ENCODE assay signal across 29 cellular contexts in the genomic region with DNA sequence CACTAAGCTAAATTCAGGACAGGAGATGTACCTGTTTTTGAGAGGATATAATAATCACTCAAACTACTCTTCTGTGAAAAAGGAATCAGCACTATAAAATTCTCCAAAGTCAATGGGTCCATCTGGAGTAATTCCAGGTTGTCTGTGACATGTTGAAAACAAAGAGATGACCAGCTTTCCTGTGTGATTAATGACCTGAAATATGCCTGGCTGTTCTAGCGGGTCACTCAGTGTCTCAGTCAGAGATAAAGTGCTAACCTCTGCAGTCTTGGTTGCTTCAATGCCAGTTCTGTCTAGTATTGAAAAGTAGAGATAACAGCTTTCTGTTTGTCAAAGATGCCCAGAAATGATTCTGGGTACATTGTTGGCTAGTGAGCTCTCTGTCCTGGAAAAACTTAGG.
"Had no signal": no experiment of that assay in that cellular context is flagged by ENCODE, and none has a peak within 500 bp of the region (broad histone marks: within the 10 kb centered on the region; RNA-seq: fewer than 3 reads in every experiment).

No MANE protein-coding gene starts in this region.

- H3K27ac ChIP-seq: heart right ventricle, ovary, sigmoid colon, stomach, suprapubic skin, tibial artery had no signal

- H3K9me3 ChIP-seq: heart right ventricle, ovary, sigmoid colon, stomach, suprapubic skin, tibial artery had no signal

- H3K4me3 ChIP-seq: heart right ventricle, ovary, sigmoid colon, stomach, suprapubic skin, tibial artery had no signal

- H3K36me3 ChIP-seq: heart right ventricle, ovary, sigmoid colon, stomach, suprapubic skin, tibial artery had no signal

- H3K27ac Mint-ChIP-seq: activated CD4-positive, alpha-beta memory T cell treated with anti-CD3 and anti-CD28 coated beads, Interleukin-2, amount 10 ng/mL, durations not matched to agents 7 days and 5 days; activated CD4-positive, alpha-beta T cell treated with anti-CD3 and anti-CD28 coated beads, Interleukin-2, amount 10 ng/mL, durations not matched to agents 7 days and 5 days; activated T-cell treated with anti-CD3 and anti-CD28 coated beads, Interleukin-2, amount 50 U/mL, for 24 hours; brain; effector memory CD8-positive, alpha-beta T cell; naive thymus-derived CD4-positive, alpha-beta T cell; progenitor cell of endocrine pancreas; stimulated activated naive B cell treated with anti-CD40 and anti-IgM and Interleukin-4, amounts not matched to agents 10 μg/mL and 1 μg/mL and 100 μg/mL, for 72 hours; T-cell; WTC11 had no signal

- H3K27me3 Mint-ChIP-seq: activated CD4-positive, alpha-beta memory T cell treated with anti-CD3 and anti-CD28 coated beads, Interleukin-2, amount 10 ng/mL, durations not matched to agents 7 days and 5 days; activated CD4-positive, alpha-beta T cell treated with anti-CD3 and anti-CD28 coated beads, Interleukin-2, amount 10 ng/mL, durations not matched to agents 7 days and 5 days; activated T-cell treated with anti-CD3 and anti-CD28 coated beads, Interleukin-2, amount 50 U/mL, for 24 hours; brain; effector memory CD8-positive, alpha-beta T cell; progenitor cell of endocrine pancreas; stimulated activated naive B cell treated with anti-CD40 and anti-IgM and Interleukin-4, amounts not matched to agents 10 μg/mL and 1 μg/mL and 100 μg/mL, for 72 hours; T-cell had no signal

- H3K4me1 Mint-ChIP-seq: activated CD4-positive, alpha-beta memory T cell treated with anti-CD3 and anti-CD28 coated beads, Interleukin-2, amount 10 ng/mL, durations not matched to agents 7 days and 5 days; activated CD4-positive, alpha-beta T cell treated with anti-CD3 and anti-CD28 coated beads, Interleukin-2, amount 10 ng/mL, durations not matched to agents 7 days and 5 days; naive thymus-derived CD4-positive, alpha-beta T cell; stimulated activated naive B cell treated with anti-CD40 and anti-IgM and Interleukin-4, amounts not matched to agents 10 μg/mL and 1 μg/mL and 100 μg/mL, for 72 hours; T-cell had no signal

- H3K9me3 Mint-ChIP-seq: activated CD4-positive, alpha-beta memory T cell treated with anti-CD3 and anti-CD28 coated beads, Interleukin-2, amount 10 ng/mL, durations not matched to agents 7 days and 5 days; activated CD4-positive, alpha-beta T cell treated with anti-CD3 and anti-CD28 coated beads, Interleukin-2, amount 10 ng/mL, durations not matched to agents 7 days and 5 days; brain; mesothelial cell of epicardium; stimulated activated naive B cell treated with anti-CD40 and anti-IgM and Interleukin-4, amounts not matched to agents 10 μg/mL and 1 μg/mL and 100 μg/mL, for 72 hours; WTC11 had no signal

- H3K4me3 Mint-ChIP-seq: activated CD4-positive, alpha-beta memory T cell treated with anti-CD3 and anti-CD28 coated beads, Interleukin-2, amount 10 ng/mL, durations not matched to agents 7 days and 5 days; activated CD4-positive, alpha-beta T cell treated with anti-CD3 and anti-CD28 coated beads, Interleukin-2, amount 10 ng/mL, durations not matched to agents 7 days and 5 days; activated T-cell treated with anti-CD3 and anti-CD28 coated beads, Interleukin-2, amount 50 U/mL, for 24 hours; brain; effector memory CD8-positive, alpha-beta T cell; mesothelial cell of epicardium; naive thymus-derived CD4-positive, alpha-beta T cell; stimulated activated naive B cell treated with anti-CD40 and anti-IgM and Interleukin-4, amounts not matched to agents 10 μg/mL and 1 μg/mL and 100 μg/mL, for 72 hours; T-cell; WTC11 had no signal

- ATAC-seq: effector memory CD8-positive, alpha-beta T cell; esophagus mucosa; heart right ventricle; left cardiac atrium; left ventricle myocardium superior; naive thymus-derived CD4-positive, alpha-beta T cell; stimulated activated naive B cell treated with anti-CD40 and anti-IgM and Interleukin-4, amounts not matched to agents 10 μg/mL and 1 μg/mL and 100 μg/mL, for 72 hours; T-cell; WTC11 had no signal

- H3K36me3 Mint-ChIP-seq: brain; mesothelial cell of epicardium; naive thymus-derived CD4-positive, alpha-beta T cell; stimulated activated naive B cell treated with anti-CD40 and anti-IgM and Interleukin-4, amounts not matched to agents 10 μg/mL and 1 μg/mL and 100 μg/mL, for 72 hours; T-cell; WTC11 had no signal

- H3K4me1 ChIP-seq: heart right ventricle, sigmoid colon, stomach, suprapubic skin, tibial artery had no signal

- DNase-seq: activated CD4-positive, alpha-beta memory T cell treated with anti-CD3 and anti-CD28 coated beads, Interleukin-2, amount 10 ng/mL, durations not matched to agents 7 days and 5 days; activated CD4-positive, alpha-beta T cell treated with anti-CD3 and anti-CD28 coated beads for 1 hour; activated CD4-positive, alpha-beta T cell treated with anti-CD3 and anti-CD28 coated beads, Interleukin-2, amount 10 ng/mL, durations not matched to agents 7 days and 5 days; activated CD8-positive, alpha-beta memory T cell treated with anti-CD3 and anti-CD28 coated beads, Interleukin-2, amount 50 U/mL, for 48 hours; activated gamma-delta T cell; activated naive CD4-positive, alpha-beta T cell treated with anti-CD3 and anti-CD28 coated beads, Interleukin-2, amount 50 U/mL, for 16 hours; activated T-cell treated with anti-CD3 and anti-CD28 coated beads, Interleukin-2, amount 50 U/mL, for 24 hours; caudate nucleus; cortex of kidney; effector memory CD8-positive, alpha-beta T cell; foreskin fibroblast; heart right ventricle; left cardiac atrium; left ventricle myocardium superior; naive thymus-derived CD4-positive, alpha-beta T cell; ovary; sigmoid colon; stimulated activated CD4-positive, alpha-beta T cell treated with anti-CD3 and anti-CD28 coated beads, Interleukin-15, amount 100 ng/mL, for 24 hours; stimulated activated CD4-positive, alpha-beta T cell treated with anti-CD3 and anti-CD28 coated beads, Interleukin-2, amount 100 ng/mL, for 24 hours; stimulated activated naive B cell treated with anti-CD40 and anti-IgM and Interleukin-4, amounts not matched to agents 10 μg/mL and 1 μg/mL and 100 μg/mL, for 72 hours; stomach; T-cell; tibial artery had no signal

- H3K27me3 ChIP-seq: heart right ventricle, ovary, sigmoid colon, stomach, suprapubic skin, tibial artery had no signal
